1 cellular context compared by ENCODE assay signal in the genomic region with DNA sequence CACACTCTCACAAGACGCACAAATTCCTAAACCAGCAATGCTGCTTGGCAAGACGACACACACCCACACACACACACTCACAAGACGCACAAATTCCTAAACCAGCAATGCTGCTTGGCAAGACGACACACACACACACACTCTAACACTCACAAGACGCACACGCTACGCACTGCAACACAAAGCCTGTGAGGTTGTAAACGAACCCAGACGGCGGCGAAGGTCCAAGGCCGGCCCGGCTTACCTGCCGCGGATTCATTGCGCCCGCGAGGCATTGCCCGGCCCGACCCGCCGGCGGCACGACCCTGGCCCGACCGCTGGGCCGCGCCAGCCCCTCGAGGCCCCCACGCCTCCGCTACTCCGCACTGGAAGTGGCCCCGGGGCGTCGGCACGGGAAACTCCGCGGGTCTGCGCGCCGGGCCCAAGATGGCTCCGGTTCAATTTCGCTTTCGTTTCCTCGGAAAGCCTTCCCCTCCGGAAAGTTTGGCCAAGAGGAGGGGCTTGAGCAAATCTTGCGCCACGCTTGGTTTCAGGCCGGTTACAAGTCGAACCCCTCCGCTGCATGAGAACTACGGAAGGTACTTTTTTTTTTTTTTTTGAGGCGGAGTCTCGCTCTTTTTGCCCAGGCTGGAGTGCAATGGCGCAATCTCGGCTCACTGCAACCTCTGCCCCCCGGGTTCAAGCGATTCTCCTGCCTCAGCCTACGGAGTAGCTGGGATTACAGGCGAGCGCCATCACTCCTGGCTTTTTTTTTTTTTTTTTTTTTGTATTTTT.
TF ChIP-seq lines count a peak whose summit lies in the region.

ADAR (minus strand) TSS at position 439 of the 774 bp plus-strand sequence; CDS start at position 259, 180 bp downstream.

TF ChIP-seq in K562, 482 proteins besides CTCF, POLR2A, EP300 and RAD21 (continued from another document):
- TF ChIP-seq MCM7 (IDR thresholded peaks at IDR 0.05) (0 out of 4 replicates have a peak, but pooled peaks of 1 of the 2 experiments have one; percentile 22), ZFX (CRISPR knock-in tag; IDR thresholded peaks at IDR 0.05) (peak; percentile 84), JUN (IDR thresholded peaks at IDR 0.05; ENCODE audit: borderline replicate concordance, low read depth, low read length) (no peak), JUN (CRISPR knock-in tag; IDR thresholded peaks at IDR 0.05; ENCODE audit: borderline replicate concordance) (no peak), ZNF785 (CRISPR knock-in tag; IDR thresholded peaks at IDR 0.05) (no peak), MEF2A (IDR thresholded peaks at IDR 0.05; ENCODE audit: control insufficient read depth, low read depth, low read length) (no peak), ZEB2 (IDR thresholded peaks at IDR 0.05) (0 out of 2 replicates have a peak, but pooled peaks have one; percentile 10), ETS2 (tag; IDR thresholded peaks at IDR 0.05; ENCODE audit: borderline replicate concordance, poor library complexity, severe bottlenecking) (no peak), RCOR1 (IDR thresholded peaks at IDR 0.05; ENCODE audit: borderline replicate concordance in 1 of 2, low read depth in 2 of 2, low read length in 2 of 2) (peak in 1 of 2 experiments; percentile 48; a peak in 1 of 4 replicates), KDM1A (IDR thresholded peaks at IDR 0.05) (no peak), HCFC1 (IDR thresholded peaks at IDR 0.05; ENCODE audit: low read depth, low read length) (peak; percentile 37), ZNF551 (CRISPR knock-in tag; IDR thresholded peaks at IDR 0.05) (no peak), TRIM24 (IDR thresholded peaks at IDR 0.05) (no peak), PCBP2 (IDR thresholded peaks at IDR 0.05; ENCODE audit: low read depth, low read length, poor library complexity, severe bottlenecking) (no peak), SMARCA4 (IDR thresholded peaks at IDR 0.05) (peak; percentile 8; the same call in 1 of the 2 replicates), KHSRP (IDR thresholded peaks at IDR 0.05) (no peak), RFX1 (IDR thresholded peaks at IDR 0.05) (no peak), RBM17 (IDR thresholded peaks at IDR 0.05; ENCODE audit: borderline replicate concordance, low read depth, low read length) (no peak), PML (IDR thresholded peaks at IDR 0.05; ENCODE audit: low read length) (no peak), SRSF1 (IDR thresholded peaks at IDR 0.05; ENCODE audit: low read depth, low read length) (no peak), ZNF12 (CRISPR knock-in tag; IDR thresholded peaks at IDR 0.05) (no peak), KLF10 (CRISPR knock-in tag; IDR thresholded peaks at IDR 0.05) (no peak), MAFK (IDR thresholded peaks at IDR 0.05; ENCODE audit: low read length) (no peak), CHD1 (IDR thresholded peaks at IDR 0.05; ENCODE audit: low read length) (no peak), CREB3L1 (IDR thresholded peaks at IDR 0.05; ENCODE audit: borderline replicate concordance, low read depth) (no peak), NR3C1 (CRISPR knock-in tag; IDR thresholded peaks at IDR 0.05) (peak; percentile 47; the same call in 1 of the 2 replicates), ZBTB17 (CRISPR knock-in tag; IDR thresholded peaks at IDR 0.05) (no peak)
- TF ChIP-seq, protein P1, sequence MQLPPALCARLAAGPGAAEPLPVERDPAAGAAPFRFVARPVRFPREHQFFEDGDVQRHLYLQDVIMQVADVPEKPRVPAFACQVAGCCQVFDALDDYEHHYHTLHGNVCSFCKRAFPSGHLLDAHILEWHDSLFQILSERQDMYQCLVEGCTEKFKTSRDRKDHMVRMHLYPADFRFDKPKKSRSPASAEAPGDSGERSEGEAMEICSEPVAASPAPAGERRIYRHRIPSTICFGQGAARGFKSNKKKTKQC (CRISPR knock-in tag; IDR thresholded peaks at IDR 0.05) = no peak
- TF ChIP-seq, protein P2, sequence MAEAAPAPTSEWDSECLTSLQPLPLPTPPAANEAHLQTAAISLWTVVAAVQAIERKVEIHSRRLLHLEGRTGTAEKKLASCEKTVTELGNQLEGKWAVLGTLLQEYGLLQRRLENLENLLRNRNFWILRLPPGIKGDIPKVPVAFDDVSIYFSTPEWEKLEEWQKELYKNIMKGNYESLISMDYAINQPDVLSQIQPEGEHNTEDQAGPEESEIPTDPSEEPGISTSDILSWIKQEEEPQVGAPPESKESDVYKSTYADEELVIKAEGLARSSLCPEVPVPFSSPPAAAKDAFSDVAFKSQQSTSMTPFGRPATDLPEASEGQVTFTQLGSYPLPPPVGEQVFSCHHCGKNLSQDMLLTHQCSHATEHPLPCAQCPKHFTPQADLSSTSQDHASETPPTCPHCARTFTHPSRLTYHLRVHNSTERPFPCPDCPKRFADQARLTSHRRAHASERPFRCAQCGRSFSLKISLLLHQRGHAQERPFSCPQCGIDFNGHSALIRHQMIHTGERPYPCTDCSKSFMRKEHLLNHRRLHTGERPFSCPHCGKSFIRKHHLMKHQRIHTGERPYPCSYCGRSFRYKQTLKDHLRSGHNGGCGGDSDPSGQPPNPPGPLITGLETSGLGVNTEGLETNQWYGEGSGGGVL (CRISPR knock-in tag; IDR thresholded peaks at IDR 0.05) = no peak
- TF ChIP-seq, protein P3, sequence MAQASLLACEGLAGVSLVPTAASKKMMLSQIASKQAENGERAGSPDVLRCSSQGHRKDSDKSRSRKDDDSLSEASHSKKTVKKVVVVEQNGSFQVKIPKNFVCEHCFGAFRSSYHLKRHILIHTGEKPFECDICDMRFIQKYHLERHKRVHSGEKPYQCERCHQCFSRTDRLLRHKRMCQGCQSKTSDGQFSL (CRISPR knock-in tag; IDR thresholded peaks at IDR 0.05) = no peak
- TF ChIP-seq, protein P3 (tag; IDR thresholded peaks at IDR 0.05) = no peak
- TF ChIP-seq, protein P4, sequence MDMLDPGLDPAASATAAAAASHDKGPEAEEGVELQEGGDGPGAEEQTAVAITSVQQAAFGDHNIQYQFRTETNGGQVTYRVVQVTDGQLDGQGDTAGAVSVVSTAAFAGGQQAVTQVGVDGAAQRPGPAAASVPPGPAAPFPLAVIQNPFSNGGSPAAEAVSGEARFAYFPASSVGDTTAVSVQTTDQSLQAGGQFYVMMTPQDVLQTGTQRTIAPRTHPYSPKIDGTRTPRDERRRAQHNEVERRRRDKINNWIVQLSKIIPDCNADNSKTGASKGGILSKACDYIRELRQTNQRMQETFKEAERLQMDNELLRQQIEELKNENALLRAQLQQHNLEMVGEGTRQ (CRISPR knock-in tag; IDR thresholded peaks at IDR 0.05) = no peak
- TF ChIP-seq, protein P5, sequence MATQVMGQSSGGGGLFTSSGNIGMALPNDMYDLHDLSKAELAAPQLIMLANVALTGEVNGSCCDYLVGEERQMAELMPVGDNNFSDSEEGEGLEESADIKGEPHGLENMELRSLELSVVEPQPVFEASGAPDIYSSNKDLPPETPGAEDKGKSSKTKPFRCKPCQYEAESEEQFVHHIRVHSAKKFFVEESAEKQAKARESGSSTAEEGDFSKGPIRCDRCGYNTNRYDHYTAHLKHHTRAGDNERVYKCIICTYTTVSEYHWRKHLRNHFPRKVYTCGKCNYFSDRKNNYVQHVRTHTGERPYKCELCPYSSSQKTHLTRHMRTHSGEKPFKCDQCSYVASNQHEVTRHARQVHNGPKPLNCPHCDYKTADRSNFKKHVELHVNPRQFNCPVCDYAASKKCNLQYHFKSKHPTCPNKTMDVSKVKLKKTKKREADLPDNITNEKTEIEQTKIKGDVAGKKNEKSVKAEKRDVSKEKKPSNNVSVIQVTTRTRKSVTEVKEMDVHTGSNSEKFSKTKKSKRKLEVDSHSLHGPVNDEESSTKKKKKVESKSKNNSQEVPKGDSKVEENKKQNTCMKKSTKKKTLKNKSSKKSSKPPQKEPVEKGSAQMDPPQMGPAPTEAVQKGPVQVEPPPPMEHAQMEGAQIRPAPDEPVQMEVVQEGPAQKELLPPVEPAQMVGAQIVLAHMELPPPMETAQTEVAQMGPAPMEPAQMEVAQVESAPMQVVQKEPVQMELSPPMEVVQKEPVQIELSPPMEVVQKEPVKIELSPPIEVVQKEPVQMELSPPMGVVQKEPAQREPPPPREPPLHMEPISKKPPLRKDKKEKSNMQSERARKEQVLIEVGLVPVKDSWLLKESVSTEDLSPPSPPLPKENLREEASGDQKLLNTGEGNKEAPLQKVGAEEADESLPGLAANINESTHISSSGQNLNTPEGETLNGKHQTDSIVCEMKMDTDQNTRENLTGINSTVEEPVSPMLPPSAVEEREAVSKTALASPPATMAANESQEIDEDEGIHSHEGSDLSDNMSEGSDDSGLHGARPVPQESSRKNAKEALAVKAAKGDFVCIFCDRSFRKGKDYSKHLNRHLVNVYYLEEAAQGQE (CRISPR knock-in tag; IDR thresholded peaks at IDR 0.05; ENCODE audit: low read depth) = peak; percentile 60; the same call in 1 of the 2 replicates
- TF ChIP-seq, protein P6, sequence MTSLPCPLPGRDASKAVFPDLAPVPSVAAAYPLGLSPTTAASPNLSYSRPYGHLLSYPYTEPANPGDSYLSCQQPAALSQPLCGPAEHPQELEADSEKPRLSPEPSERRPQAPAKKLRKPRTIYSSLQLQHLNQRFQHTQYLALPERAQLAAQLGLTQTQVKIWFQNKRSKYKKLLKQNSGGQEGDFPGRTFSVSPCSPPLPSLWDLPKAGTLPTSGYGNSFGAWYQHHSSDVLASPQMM (CRISPR knock-in tag; IDR thresholded peaks at IDR 0.05) = no peak
- TF ChIP-seq, protein P7, sequence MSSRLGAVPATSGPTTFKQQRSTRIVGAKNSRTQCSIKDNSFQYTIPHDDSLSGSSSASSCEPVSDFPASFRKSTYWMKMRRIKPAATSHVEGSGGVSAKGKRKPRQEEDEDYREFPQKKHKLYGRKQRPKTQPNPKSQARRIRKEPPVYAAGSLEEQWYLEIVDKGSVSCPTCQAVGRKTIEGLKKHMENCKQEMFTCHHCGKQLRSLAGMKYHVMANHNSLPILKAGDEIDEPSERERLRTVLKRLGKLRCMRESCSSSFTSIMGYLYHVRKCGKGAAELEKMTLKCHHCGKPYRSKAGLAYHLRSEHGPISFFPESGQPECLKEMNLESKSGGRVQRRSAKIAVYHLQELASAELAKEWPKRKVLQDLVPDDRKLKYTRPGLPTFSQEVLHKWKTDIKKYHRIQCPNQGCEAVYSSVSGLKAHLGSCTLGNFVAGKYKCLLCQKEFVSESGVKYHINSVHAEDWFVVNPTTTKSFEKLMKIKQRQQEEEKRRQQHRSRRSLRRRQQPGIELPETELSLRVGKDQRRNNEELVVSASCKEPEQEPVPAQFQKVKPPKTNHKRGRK (tag; IDR thresholded peaks at IDR 0.05) = no peak
